In genomic region chr2:28351621-28352020, GRCh38 we compare ENCODE assay signal across 19 cellular contexts. TPM values are rescaled to one million over a fixed set of nuclear protein-coding genes. Genes with fewer than 3 reads are reported as not detected.
DNase-seq lines count a peak whose midpoint lies in the region; ATAC-seq and TF ChIP-seq lines count a peak whose summit lies in the region.
"Had no signal": no experiment of that assay in that cellular context is flagged by ENCODE, and none has a peak within 500 bp of the region (broad histone marks: within the 10 kb centered on the region; RNA-seq: fewer than 3 reads in every experiment).

No MANE protein-coding gene starts in this region.

- no peaks in the 10 kb centered on the region for H3K9me3 Mint-ChIP-seq in CD8-positive, alpha-beta memory T cell
- no peaks in the 10 kb centered on the region for H3K9me3 Mint-ChIP-seq in effector memory CD8-positive, alpha-beta T cell
- H3K9me3 Mint-ChIP-seq in endothelial cell (ENCODE audit: unreplicated experiment) = no peaks in the 10 kb centered on the region

- TF ChIP-seq CTCF in GM20000 (IDR thresholded peaks at IDR 0.05; ENCODE audit: extremely low read depth, missing control alignments) (no peak), endothelial cell (IDR thresholded peaks at IDR 0.05; ENCODE audit: unreplicated experiment) (no peak)

- H3K27me3 Mint-ChIP-seq in CD8-positive, alpha-beta memory T cell = no peaks in the 10 kb centered on the region
- H3K27me3 Mint-ChIP-seq in effector memory CD8-positive, alpha-beta T cell = no peaks in the 10 kb centered on the region
- peaks cover 1% of the 10 kb centered on the region for H3K27me3 Mint-ChIP-seq in endothelial cell (ENCODE audit: unreplicated experiment)

- H3K4me1 Mint-ChIP-seq in CD8-positive, alpha-beta memory T cell = peaks cover 33 to 46% (median 34%) of the 10 kb centered on the region in 3 donors
- H3K4me1 Mint-ChIP-seq in effector memory CD8-positive, alpha-beta T cell (ENCODE audit: low read depth in 2 of 2) = peaks cover 27 to 43% of the 10 kb centered on the region in 2 donors
- peaks cover 15% of the 10 kb centered on the region for H3K4me1 Mint-ChIP-seq in endothelial cell (ENCODE audit: unreplicated experiment)

- H3K27ac Mint-ChIP-seq in CD8-positive, alpha-beta memory T cell = peak overlapping the region in 6 of 8 donors; percentile 3 to 81 (median 30)
- H3K27ac Mint-ChIP-seq in effector memory CD8-positive, alpha-beta T cell = peak overlapping the region; percentile 61 to 66
- no peak overlapping the region for H3K27ac Mint-ChIP-seq in endothelial cell (ENCODE audit: unreplicated experiment)

- peaks cover 41% of the 10 kb centered on the region for H3K4me1 ChIP-seq in CD8-positive, alpha-beta memory T cell (ENCODE audit: insufficient read depth, low read length)

- no peak overlapping the region for H3K4me3 Mint-ChIP-seq in CD8-positive, alpha-beta memory T cell
- no peak overlapping the region for H3K4me3 Mint-ChIP-seq in effector memory CD8-positive, alpha-beta T cell
- H3K4me3 Mint-ChIP-seq in endothelial cell (ENCODE audit: unreplicated experiment) = no peak overlapping the region

- H3K4me3 ChIP-seq in CD8-positive, alpha-beta memory T cell (ENCODE audit: low read length) = no peak overlapping the region
- H3K4me3 ChIP-seq in skin epidermis = no peak overlapping the region
- H3K4me3 ChIP-seq: ascending aorta, lower lobe of right lung, thoracic aorta had no signal

- H3K27me3 ChIP-seq in CD8-positive, alpha-beta memory T cell (ENCODE audit: insufficient read depth, low read length, poor library complexity, severe bottlenecking) = no peaks in the 10 kb centered on the region
- H3K27me3 ChIP-seq: ascending aorta had no signal

- POLR2A ChIA-PET in CD8-positive, alpha-beta memory T cell (lab: Charles Lee) = no interaction called here

- H3K36me3 ChIP-seq in CD8-positive, alpha-beta memory T cell (ENCODE audit: insufficient read depth, low read length) = no peaks in the 10 kb centered on the region
- H3K36me3 ChIP-seq: ascending aorta, lower lobe of right lung, thoracic aorta had no signal

- DNase-seq in CD8-positive, alpha-beta memory T cell = no peak
- DNase-seq in GM20000 (ENCODE audit: low spot score) (peak; percentile 46), endothelial cell (ENCODE audit: low spot score) (no peak), kidney glomerular epithelial cell (lab: John Stamatoyannopoulos, UW) (no peak)
- DNase-seq in effector memory CD8-positive, alpha-beta T cell = no peak
- DNase-seq in activated effector memory CD4-positive, alpha-beta T cell treated with anti-CD3 and anti-CD28 coated beads, Interleukin-2, amount 50 U/mL, for 16 hours = no peak
- DNase-seq: activated naive CD4-positive, alpha-beta T cell treated with anti-CD3 and anti-CD28 coated beads, Interleukin-2, amount 50 U/mL, for 16 hours; caudate nucleus; dermis blood vessel endothelial cell; DMS 273 treated with DMSO at 0.1 percent for 48 hours; IMR-90; NCI-H1092 treated with DMSO at 0.1 percent for 48 hours; NCI-H1930; NCI-H526 treated with DMSO at 0.1 percent for 48 hours; T-helper 9 cell had no signal

- CTCF ChIA-PET in CD8-positive, alpha-beta memory T cell (lab: Charles Lee) = no interaction called here

- no peaks in the 10 kb centered on the region for H3K9me3 ChIP-seq in CD8-positive, alpha-beta memory T cell (ENCODE audit: low read length)
- H3K9me3 ChIP-seq: ascending aorta, lower lobe of right lung, thoracic aorta had no signal

- no peak for ATAC-seq in effector memory CD8-positive, alpha-beta T cell (replicated peaks)
- ATAC-seq: lower lobe of right lung had no signal

- no peak overlapping the region for H3K27ac ChIP-seq in CD8-positive, alpha-beta memory T cell (ENCODE audit: low read depth, low read length)
- peak overlapping the region in 12 of 21 experiments; percentile 36 to 65 (median 48) for H3K27ac ChIP-seq in skin epidermis
- H3K27ac ChIP-seq: ascending aorta, lower lobe of right lung, thoracic aorta had no signal

- no peaks in the 10 kb centered on the region for H3K36me3 Mint-ChIP-seq in CD8-positive, alpha-beta memory T cell
- peaks cover 11% of the 10 kb centered on the region for H3K36me3 Mint-ChIP-seq in effector memory CD8-positive, alpha-beta T cell (ENCODE audit: insufficient read depth)
- H3K36me3 Mint-ChIP-seq in endothelial cell (ENCODE audit: low read depth, unreplicated experiment) = peaks cover 6% of the 10 kb centered on the region

RNA-seq across cellular contexts. Expression of gene FOSL2, which starts 41.0 kb away (rescaled TPM):
- 10 to 100 TPM; 46.2 to 47.3 TPM for total RNA-seq in CD8-positive, alpha-beta memory T cell
- 14.1 TPM for polyA plus RNA-seq in CD8-positive, alpha-beta memory T cell
- 24.4 TPM for total RNA-seq in endothelial cell (ENCODE audit: unreplicated experiment)
